ENCODE assay signal across 8 cellular contexts in the genomic region with DNA sequence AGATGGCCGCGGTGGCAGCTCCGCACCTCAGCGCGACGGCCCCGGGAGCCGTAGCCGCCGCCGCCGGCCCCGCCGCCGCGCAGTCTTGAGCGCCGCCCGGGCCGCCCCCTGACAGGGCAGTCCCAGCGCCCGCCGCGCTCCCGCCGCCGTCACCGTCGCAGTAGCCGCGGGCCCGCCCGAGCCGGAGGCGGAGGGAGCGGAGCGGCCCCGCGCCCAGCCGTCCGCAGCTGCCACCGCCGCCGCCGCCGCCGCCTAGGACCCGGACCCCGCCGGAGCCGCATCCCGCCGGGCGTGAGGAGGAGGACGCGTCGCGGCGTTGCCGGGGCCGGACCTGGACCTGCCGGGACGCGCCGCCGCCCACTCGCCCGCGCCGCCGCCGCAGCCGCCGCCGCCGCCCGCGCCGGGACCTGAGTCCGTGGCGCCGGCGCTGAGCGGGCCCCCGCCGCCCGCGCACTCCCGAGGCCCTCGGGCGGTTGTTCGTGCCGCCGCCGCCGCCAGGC. TPM values are rescaled to one million over a fixed set of nuclear protein-coding genes. Genes with fewer than 3 reads are reported as not detected.
DNase-seq lines count a peak whose midpoint lies in the region; ATAC-seq and TF ChIP-seq lines count a peak whose summit lies in the region.

No MANE protein-coding gene starts in this region.

- H3K4me1 Mint-ChIP-seq in neural progenitor cell, result peaks cover 35% of the 10 kb centered on the region

- ATAC-seq in left cardiac atrium, result no peak
- ATAC-seq in HG03139 (IDR thresholded peaks at IDR 0.05; ENCODE audit: unreplicated experiment), result peak; percentile 20

- H3K36me3 ChIP-seq in cardiac muscle cell (no peaks in the 10 kb centered on the region), neural progenitor cell (no peaks in the 10 kb centered on the region)

- H2AFZ ChIP-seq in neural progenitor cell (replicated peaks), result no peak overlapping the region

- no peaks in the 10 kb centered on the region for H3K9me3 Mint-ChIP-seq in neural progenitor cell

- no peaks in the 10 kb centered on the region for H3K36me3 Mint-ChIP-seq in neural progenitor cell

- H3K27ac Mint-ChIP-seq in neural progenitor cell, result no peak overlapping the region

- peaks cover 10% of the 10 kb centered on the region for H3F3A ChIP-seq in neural progenitor cell (ENCODE audit: low read depth)

- no peaks in the 10 kb centered on the region for H3K9me3 ChIP-seq in cardiac muscle cell (ENCODE audit: low read depth)
- no peaks in the 10 kb centered on the region for H3K9me3 ChIP-seq in neural progenitor cell (ENCODE audit: low read depth)

- peaks cover 33% of the 10 kb centered on the region for H3K27me3 ChIP-seq in cardiac muscle cell
- peaks cover 43% of the 10 kb centered on the region for H3K27me3 ChIP-seq in neural progenitor cell

- in situ Hi-C loops in astrocyte of the cerebellum (cut with HindIII; ENCODE audit: low sequenced_read_pairs), result no loop called here

- no peak overlapping the region for H3K9ac ChIP-seq in neural progenitor cell

- intact Hi-C loops in left cardiac atrium (cut with DNase I), result loop anchor here in 1 of 2 donors (2.0 to 10.0 kb wide), 2 partner anchors 72 to 134 kb away; no protein-coding TSS in a partner anchor

- H3K4me1 ChIP-seq in cardiac muscle cell (ENCODE audit: low read depth) (peaks cover 14% of the 10 kb centered on the region), neural progenitor cell (peaks cover 27% of the 10 kb centered on the region)

- H4K20me1 ChIP-seq in neural progenitor cell (ENCODE audit: low read depth), result peaks cover 41% of the 10 kb centered on the region

- H3K79me2 ChIP-seq in neural progenitor cell (ENCODE audit: low read depth), result peaks cover 46% of the 10 kb centered on the region

- DNase-seq in cardiac muscle cell (ENCODE audit: low read depth in 1 of 2, low spot score in 1 of 2) (peak in 1 of 2 donors; percentile 3), left cardiac atrium (no peak), astrocyte of the cerebellum (ENCODE audit: low read depth) (no peak), neural progenitor cell (ENCODE audit: low spot score) (no peak), foreskin melanocyte (no peak), mucosa of gallbladder (ENCODE audit: low spot score) (no peak), GM19238 (ENCODE audit: insufficient read length, low spot score) (no peak)

- H3K4me3 ChIP-seq in cardiac muscle cell (peak overlapping the region; percentile 90), astrocyte of the cerebellum (ENCODE audit: low read depth, low read length) (peak overlapping the region; percentile 66), neural progenitor cell (peak overlapping the region; percentile 93)

- H3K27ac ChIP-seq in cardiac muscle cell, result no peak overlapping the region
- H3K27ac ChIP-seq in neural progenitor cell, result no peak overlapping the region

- H3K27me3 Mint-ChIP-seq in neural progenitor cell (ENCODE audit: insufficient read depth, low read depth), result peaks cover 15% of the 10 kb centered on the region

- peak overlapping the region; percentile 93 for H3K4me3 Mint-ChIP-seq in neural progenitor cell

- TF ChIP-seq CTCF in cardiac muscle cell (IDR thresholded peaks at IDR 0.05; ENCODE audit: low read depth, low read length) (no peak), astrocyte of the cerebellum (IDR thresholded peaks at IDR 0.05; ENCODE audit: low read depth, low read length, missing control alignments) (no peak), neural progenitor cell (IDR thresholded peaks at IDR 0.05) (no peak)

- no peak overlapping the region for H3K4me2 ChIP-seq in neural progenitor cell

RNA-seq across cellular contexts. Expression of a gene that starts 0.3 kb away (rescaled TPM):
- total RNA-seq in cardiac muscle cell (7.1 and 13.3 TPM in 2 replicates), left cardiac atrium (10 to 100 TPM; 21.1 to 24.5 TPM), neural progenitor cell (ENCODE audit: low replicate concordance) (11.4 and 14.9 TPM in 2 replicates), mucosa of gallbladder (27.4 TPM)
- 6.5 and 7.4 TPM in 2 replicates for polyA plus RNA-seq in cardiac muscle cell
